Comparison of ENCODE assay signal across 12 cellular contexts in the genomic region with DNA sequence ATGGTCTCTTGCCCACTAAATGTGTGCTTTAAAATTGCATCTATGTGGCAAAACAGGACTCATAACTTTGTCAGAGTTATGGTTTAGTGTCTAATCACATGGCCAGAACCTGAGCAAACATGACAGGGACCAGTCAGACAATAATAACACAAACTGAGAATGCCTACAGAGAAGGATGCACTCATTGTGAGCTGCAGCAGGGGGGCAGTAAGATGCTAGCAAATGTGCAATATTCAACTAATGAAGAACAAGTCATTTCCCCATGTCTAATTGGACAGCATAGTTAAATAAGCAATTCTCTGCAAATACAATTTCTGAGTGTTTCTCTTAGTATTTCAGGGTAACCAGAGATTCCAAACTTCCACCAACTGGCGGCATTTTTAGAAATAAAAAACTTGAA. TPM values are rescaled to one million over a fixed set of nuclear protein-coding genes. Genes with fewer than 3 reads are reported as not detected.
A peak's percentile ranks its signal among the peaks of the same experiment; 100 is the strongest.
DNase-seq lines count a peak whose midpoint lies in the region; ATAC-seq and TF ChIP-seq lines count a peak whose summit lies in the region.
"Had no signal": no experiment of that assay in that cellular context is flagged by ENCODE, and none has a peak within 500 bp of the region (broad histone marks: within the 10 kb centered on the region; RNA-seq: fewer than 3 reads in every experiment).

No MANE protein-coding gene starts in this region.

- no peak for DNase-seq in left ventricle myocardium inferior
- DNase-seq in left ventricle myocardium superior: no peak
- peak; percentile 8 for DNase-seq in NCI-H526 treated with DMSO at 0.1 percent for 48 hours (lab: John Stamatoyannopoulos, UW)
- DNase-seq in fibroblast of pulmonary artery (ENCODE audit: low read depth): peak; percentile 10
- DNase-seq in NCI-H2107 (lab: John Stamatoyannopoulos, UW): no peak
- no peak for DNase-seq in effector CD8-positive, alpha-beta T cell (lab: John Stamatoyannopoulos, UW)
- no peak for DNase-seq in NK-92 treated with Interleukin-12 subunit alpha and Interleukin-12 subunit beta, amount 100 ng/mL, for 24 hours (lab: John Stamatoyannopoulos, UW)
- DNase-seq: activated T-cell treated with anti-CD3 and anti-CD28 coated beads, Interleukin-2, amount 50 U/mL, for 48 hours; glutamatergic neuron; sigmoid colon had no signal

- no peaks in the 10 kb centered on the region for H3K4me1 ChIP-seq in left ventricle myocardium inferior
- H3K4me1 ChIP-seq: sigmoid colon had no signal

- H3K9me3 ChIP-seq in left ventricle myocardium inferior (replicated peaks): no peaks in the 10 kb centered on the region
- H3K9me3 ChIP-seq: sigmoid colon, thoracic aorta had no signal

- ATAC-seq in left ventricle myocardium superior (no peak), HG03175 (IDR thresholded peaks at IDR 0.05; ENCODE audit: unreplicated experiment) (no peak)

- peaks cover 6% of the 10 kb centered on the region for H3K27me3 ChIP-seq in left ventricle myocardium inferior (ENCODE audit: low read depth)
- H3K27me3 ChIP-seq: sigmoid colon had no signal

- TF ChIP-seq CTCF in left ventricle myocardium inferior (IDR thresholded peaks at IDR 0.05; ENCODE audit: borderline replicate concordance) (peak; percentile 41), fibroblast of pulmonary artery (IDR thresholded peaks at IDR 0.05; ENCODE audit: low read length, missing control alignments) (peak; percentile 21)

- H3K4me3 ChIP-seq in left ventricle myocardium inferior (no peak overlapping the region), fibroblast of pulmonary artery (replicated peaks; ENCODE audit: low read depth, low read length) (no peak overlapping the region)
- H3K4me3 ChIP-seq: sigmoid colon, thoracic aorta had no signal

- no peak overlapping the region for H3K27ac ChIP-seq in left ventricle myocardium inferior (replicated peaks)
- H3K27ac ChIP-seq: sigmoid colon, thoracic aorta had no signal

- intact Hi-C loops in left ventricle myocardium inferior (cut with micrococcal nuclease): no loop called here
- intact Hi-C loops in left ventricle myocardium superior (cut with micrococcal nuclease): loop anchor here (10.0 kb wide), 1 partner anchor 851 kb away; no protein-coding TSS in a partner anchor

- H3K36me3 ChIP-seq in left ventricle myocardium inferior: no peaks in the 10 kb centered on the region
- H3K36me3 ChIP-seq: sigmoid colon, thoracic aorta had no signal

RNA-seq across cellular contexts. Expression of gene SPAG17, which starts 30.8 kb away (rescaled TPM):
- total RNA-seq in left ventricle myocardium inferior: not detected
- not detected for total RNA-seq in left ventricle myocardium superior
- total RNA-seq: sigmoid colon, thoracic aorta had no signal

Comparison
In these comparisons a context has a peak if more than half of its experiments do, and no peak if none do; other contexts are left out.
1. DNase-seq: peak in NCI-H526 treated with DMSO at 0.1 percent for 48 hours (single experiment) and fibroblast of pulmonary artery (single experiment); none in left ventricle myocardium inferior (single experiment), left ventricle myocardium superior (single experiment), NCI-H2107 (single experiment), effector CD8-positive, alpha-beta T cell (single experiment) and NK-92 treated with Interleukin-12 subunit alpha and Interleukin-12 subunit beta, amount 100 ng/mL, for 24 hours (single experiment).